Comparison of ENCODE assay signal across 29 cellular contexts in genomic region chr3:170953736-170954135, GRCh38. TPM values are rescaled to one million over a fixed set of nuclear protein-coding genes. Genes with fewer than 3 reads are reported as not detected.
DNase-seq lines count a peak whose midpoint lies in the region; ATAC-seq, FAIRE-seq and TF ChIP-seq lines count a peak whose summit lies in the region.
"Had no signal": no experiment of that assay in that cellular context is flagged by ENCODE, and none has a peak within 500 bp of the region (broad histone marks: within the 10 kb centered on the region; RNA-seq: fewer than 3 reads in every experiment).

No MANE protein-coding gene starts in this region.

- no peak overlapping the region for H3K27ac ChIP-seq in kidney (ENCODE audit: low read depth in 2 of 2, low read length in 2 of 2)
- H3K27ac ChIP-seq: A549, breast epithelium, colonic mucosa, KMS-11, testis had no signal

- no peak overlapping the region for H3K4me3 ChIP-seq in bronchial epithelial cell (ENCODE audit: low read depth, low read length)
- no peak overlapping the region for H3K4me3 ChIP-seq in kidney (ENCODE audit: low read length in 2 of 2)
- H3K4me3 ChIP-seq: A549, breast epithelium, colonic mucosa, MG63, testis had no signal

- DNase-seq in NCI-H69 (lab: John Stamatoyannopoulos, UW) (peak; percentile 19), bronchial epithelial cell (ENCODE audit: low read depth) (no peak), kidney (peak; percentile 23), posterior cingulate gyrus (peak in 6 of 10 donors; percentile 31 to 88 (median 56)), NCI-H748 (lab: John Stamatoyannopoulos, UW; ENCODE audit: unreplicated experiment) (no peak)
- no peak for DNase-seq in activated naive CD4-positive, alpha-beta T cell treated with Interleukin-2 at 50 U/mL for 16 hours
- DNase-seq: activated CD4-positive, alpha-beta memory T cell treated with anti-CD3 and anti-CD28 coated beads, Interleukin-2, amount 10 ng/mL, durations not matched to agents 7 days and 5 days; activated CD8-positive, alpha-beta memory T cell treated with anti-CD3 and anti-CD28 coated beads, Interleukin-2, amount 50 U/mL, for 48 hours; activated naive CD4-positive, alpha-beta T cell treated with anti-CD3 and anti-CD28 coated beads, Interleukin-2, amount 50 U/mL, for 16 hours; AML-193; CD4-positive, alpha-beta memory T cell; colonic mucosa; effector memory CD8-positive, alpha-beta T cell; MG63; natural killer cell; NCI-H2029; PC-3; small intestine; stimulated activated naive CD4-positive, alpha-beta T cell; testis had no signal

- intact Hi-C loops in kidney (cut with DNase I), result loop anchor here (10.0 kb wide), 1 partner anchor 611 kb away; no protein-coding TSS in a partner anchor
- intact Hi-C loops in posterior cingulate gyrus (cut with DNase I), result loop anchor here (10.0 kb wide), 1 partner anchor 881 kb away; no protein-coding TSS in a partner anchor

- no peak for TF ChIP-seq CTCF in bronchial epithelial cell (IDR thresholded peaks at IDR 0.05; ENCODE audit: insufficient read depth, low read length, severe bottlenecking)
- no peak for TF ChIP-seq CTCF in kidney (IDR thresholded peaks at IDR 0.05; ENCODE audit: borderline replicate concordance, extremely low read depth, insufficient read depth)

- H3K4me1 ChIP-seq in kidney (ENCODE audit: control insufficient read depth in 1 of 2, insufficient read depth in 1 of 2, low read depth in 1 of 2, low read length in 2 of 2), result no peaks in the 10 kb centered on the region
- H3K4me1 ChIP-seq: A549, breast epithelium, colonic mucosa, testis had no signal

- no peaks in the 10 kb centered on the region for H3K27me3 ChIP-seq in bronchial epithelial cell (ENCODE audit: control insufficient read depth, insufficient read depth, low read length)
- H3K27me3 ChIP-seq: breast epithelium, colonic mucosa, testis had no signal

- FAIRE-seq in bronchial epithelial cell (lab: Jason Lieb, UNC), result peak; percentile 68
- no peak for FAIRE-seq in kidney (lab: Jason Lieb, UNC)
- FAIRE-seq: A549, D721Med, keratinocyte had no signal

- ATAC-seq in GM18520 (IDR thresholded peaks at IDR 0.05; ENCODE audit: unreplicated experiment) (no peak), GM18907 (IDR thresholded peaks at IDR 0.05; ENCODE audit: unreplicated experiment) (no peak)
- ATAC-seq: A549; activated T-helper 17 cell treated with anti-CD3 and anti-CD28 coated beads, Interleukin-2, amount 50 U/mL, for 72 hours; effector memory CD8-positive, alpha-beta T cell; natural killer cell; PC-3; SK-N-SH treated with all-trans-retinoic acid at 6 μM for 48 hours had no signal

- H3K36me3 ChIP-seq in bronchial epithelial cell (ENCODE audit: control insufficient read depth, insufficient read depth, low read length), result no peaks in the 10 kb centered on the region
- H3K36me3 ChIP-seq in kidney (ENCODE audit: control insufficient read depth in 1 of 2, insufficient read depth in 2 of 2, low read length in 2 of 2), result no peaks in the 10 kb centered on the region
- H3K36me3 ChIP-seq: breast epithelium, colonic mucosa, MG63 had no signal

- no peak overlapping the region for H3K9ac ChIP-seq in kidney (ENCODE audit: low read length in 2 of 2)
- H3K9ac ChIP-seq: KMS-11 had no signal

- H3K9me3 ChIP-seq in kidney (ENCODE audit: control insufficient read depth in 1 of 2, low read length in 2 of 2), result no peaks in the 10 kb centered on the region
- H3K9me3 ChIP-seq: A549, breast epithelium, colonic mucosa, MG63, testis had no signal

RNA-seq across cellular contexts. Expression of gene EIF5A2, which starts 45.3 kb away (rescaled TPM):
- 9.5 and 15.2 TPM in 2 replicates for total RNA-seq in bronchial epithelial cell
- 11.2 TPM for total RNA-seq in kidney
- polyA plus RNA-seq in kidney (ENCODE audit: insufficient read depth, low read depth, low replicate concordance), result 6.1 TPM

Comparison
In these comparisons a context has a peak if more than half of its experiments do, and no peak if none do; other contexts are left out.
1. DNase-seq: peak in NCI-H69 (single experiment), kidney (single experiment) and posterior cingulate gyrus (6 of 10); none in bronchial epithelial cell (single experiment), activated naive CD4-positive, alpha-beta T cell treated with Interleukin-2 at 50 U/mL for 16 hours (single experiment) and NCI-H748 (single experiment).